18 cellular contexts compared by ENCODE assay signal in genomic region chr1:21969066-21969465, GRCh38. TPM values are rescaled to one million over a fixed set of nuclear protein-coding genes. Genes with fewer than 3 reads are reported as not detected.
"Had no signal": no experiment of that assay in that cellular context is flagged by ENCODE, and none has a peak within 500 bp of the region (broad histone marks: within the 10 kb centered on the region; RNA-seq: fewer than 3 reads in every experiment).

No MANE protein-coding gene starts in this region.

RNA-seq across cellular contexts. Expression of gene CELA3B, which starts 7.8 kb away (rescaled TPM):
- total RNA-seq: activated CD4-positive, alpha-beta memory T cell treated with anti-CD3 and anti-CD28 coated beads for 36 hours; activated CD4-positive, alpha-beta T cell treated with anti-CD3 and anti-CD28 coated beads for 36 hours; activated CD4-positive, alpha-beta T cell treated with anti-CD3 and anti-CD28 coated beads, Interleukin-2, amount 10 ng/mL, durations not matched to agents 24 days and 14 days; activated CD8-positive, alpha-beta memory T cell treated with anti-CD3 and anti-CD28 coated beads for 36 hours; activated CD8-positive, alpha-beta memory T cell treated with anti-CD3 and anti-CD28 coated beads, Interleukin-2, amount 10 ng/mL, durations not matched to agents 7 days and 5 days; activated CD8-positive, alpha-beta T cell treated with anti-CD3 and anti-CD28 coated beads, Interleukin-2, amount 10 ng/mL, durations not matched to agents 7 days and 5 days; activated naive CD4-positive, alpha-beta T cell treated with anti-CD3 and anti-CD28 coated beads, Interleukin-2, amount 50 U/mL, for 72 hours; activated naive CD8-positive, alpha-beta T cell treated with anti-CD3 and anti-CD28 coated beads, Interleukin-2, amount 10 ng/mL, durations not matched to agents 7 days and 5 days; activated T-helper 1 cell treated with anti-CD3 and anti-CD28 coated beads, Interleukin-12 subunit alpha, Interleukin-12 subunit beta, Interleukin-2, Interleukin-4 antibody, amounts not matched to agents 30 ng/mL and 10 ng/mL and 1 ng/mL, durations not matched to agents 14 hours and 24 hours and 36 hours; ascending aorta; breast epithelium; cardiac septum; chondrocyte; dermis blood vessel endothelial cell; esophagus muscularis mucosa; foreskin keratinocyte; gastrocnemius medialis; T-helper 17 cell had no signal
- polyA plus RNA-seq: foreskin keratinocyte had no signal

RNA-seq across cellular contexts. Expression of gene CELA3A, which starts 32.4 kb away (rescaled TPM):
- total RNA-seq: activated CD4-positive, alpha-beta memory T cell treated with anti-CD3 and anti-CD28 coated beads for 36 hours; activated CD4-positive, alpha-beta T cell treated with anti-CD3 and anti-CD28 coated beads for 36 hours; activated CD4-positive, alpha-beta T cell treated with anti-CD3 and anti-CD28 coated beads, Interleukin-2, amount 10 ng/mL, durations not matched to agents 24 days and 14 days; activated CD8-positive, alpha-beta memory T cell treated with anti-CD3 and anti-CD28 coated beads for 36 hours; activated CD8-positive, alpha-beta memory T cell treated with anti-CD3 and anti-CD28 coated beads, Interleukin-2, amount 10 ng/mL, durations not matched to agents 7 days and 5 days; activated CD8-positive, alpha-beta T cell treated with anti-CD3 and anti-CD28 coated beads, Interleukin-2, amount 10 ng/mL, durations not matched to agents 7 days and 5 days; activated naive CD4-positive, alpha-beta T cell treated with anti-CD3 and anti-CD28 coated beads, Interleukin-2, amount 50 U/mL, for 72 hours; activated naive CD8-positive, alpha-beta T cell treated with anti-CD3 and anti-CD28 coated beads, Interleukin-2, amount 10 ng/mL, durations not matched to agents 7 days and 5 days; activated T-helper 1 cell treated with anti-CD3 and anti-CD28 coated beads, Interleukin-12 subunit alpha, Interleukin-12 subunit beta, Interleukin-2, Interleukin-4 antibody, amounts not matched to agents 30 ng/mL and 10 ng/mL and 1 ng/mL, durations not matched to agents 14 hours and 24 hours and 36 hours; ascending aorta; breast epithelium; cardiac septum; chondrocyte; dermis blood vessel endothelial cell; esophagus muscularis mucosa; foreskin keratinocyte; gastrocnemius medialis; T-helper 17 cell had no signal
- polyA plus RNA-seq: foreskin keratinocyte had no signal
